ENCODE assay signal across 1 cellular context in genomic region chr13:114313061-114313860, GRCh38.
TF ChIP-seq lines count a peak whose summit lies in the region.

No MANE protein-coding gene starts in this region.

TF ChIP-seq in H1, 55 proteins besides CTCF, POLR2A, EP300 and RAD21:
- no peak for TF ChIP-seq CREB1 (IDR thresholded peaks at IDR 0.05)
